8 cellular contexts compared by ENCODE assay signal in the genomic region with DNA sequence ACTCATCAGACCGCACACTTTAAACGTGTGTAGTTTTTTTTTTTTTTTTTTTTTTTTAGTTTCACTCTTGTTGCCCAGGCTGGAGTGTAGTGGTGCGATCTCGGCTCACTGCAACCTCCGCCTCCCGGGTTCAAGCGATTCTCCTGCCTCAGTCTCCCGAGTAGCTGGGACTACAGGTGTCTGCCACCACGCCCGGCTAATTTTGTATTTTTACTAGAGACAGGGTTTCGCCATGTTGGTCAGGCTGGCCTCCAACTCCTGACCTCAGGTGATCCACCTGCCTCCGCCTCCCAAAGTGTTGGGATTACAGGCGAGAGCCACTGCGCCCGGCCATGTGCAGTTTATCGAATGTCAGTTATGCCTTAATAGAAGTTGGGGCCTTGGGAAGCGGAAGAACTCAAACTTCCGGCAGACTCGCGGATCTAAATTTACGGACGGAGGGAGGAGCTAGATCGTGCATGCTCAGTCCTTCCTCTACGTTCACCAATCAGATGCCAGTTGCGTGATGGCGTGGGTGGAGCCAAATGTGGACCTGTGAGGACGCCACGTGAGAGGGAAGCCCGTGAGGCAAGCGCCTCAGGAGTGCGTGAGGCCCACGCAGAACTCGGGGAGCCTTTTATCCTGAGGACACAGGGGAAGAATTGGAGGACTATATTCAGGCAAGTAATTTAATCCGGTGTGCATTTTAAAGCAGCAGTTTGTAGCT. TPM values are rescaled to one million over a fixed set of nuclear protein-coding genes. Genes with fewer than 3 reads are reported as not detected.
A peak's percentile ranks its signal among the peaks of the same experiment; 100 is the strongest.
DNase-seq lines count a peak whose midpoint lies in the region; ATAC-seq, FAIRE-seq and TF ChIP-seq lines count a peak whose summit lies in the region.
"Not testable (repeated sequence)": the region's sequence is repeated elsewhere in the genome, so short reads cannot be mapped to it uniquely, and the experiment has no call there.

No MANE protein-coding gene starts in this region.

- H3K79me2 ChIP-seq in GM23338 (replicated peaks; ENCODE audit: insufficient read depth); HepG2 (ENCODE audit: insufficient read depth, low read length): not testable (repeated sequence)

- intact Hi-C loops in Caco-2 (cut with micrococcal nuclease; ENCODE audit: unreplicated experiment); Panc1 (cut with micrococcal nuclease; ENCODE audit: unreplicated experiment); MCF 10A (cut with micrococcal nuclease); HepG2 (cut with micrococcal nuclease; ENCODE audit: unreplicated experiment); testis (cut with DNase I; ENCODE audit: low total_unique reads): not testable (repeated sequence)

- peak overlapping the region; percentile 80 for H3K4me3 Mint-ChIP-seq in Caco-2 (ENCODE audit: unreplicated experiment)
- H3K4me3 Mint-ChIP-seq in GM23338, result peak overlapping the region; percentile 37; the same call in 2 of the 3 replicates
- peak overlapping the region; percentile 4 for H3K4me3 Mint-ChIP-seq in MCF 10A (ENCODE audit: unreplicated experiment)

- not testable (repeated sequence) for H3K4me1 ChIP-seq in Caco-2; GM23338 (ENCODE audit: insufficient read depth); Panc1 (ENCODE audit: control insufficient read depth, insufficient read depth, low read length); right atrium auricular region; testis
- H3K4me1 ChIP-seq in HepG2 (ENCODE audit: insufficient read depth, low read length), result peaks cover 11% of the 10 kb centered on the region

- H3F3A ChIP-seq in GM23338 (replicated peaks; ENCODE audit: low read depth), result not testable (repeated sequence)

- not testable (repeated sequence) for TF ChIP-seq RAD21 in HepG2 (CRISPR knock-in tag; IDR thresholded peaks at IDR 0.05)

- not testable (repeated sequence) for H3K4me2 ChIP-seq in GM23338; HepG2 (ENCODE audit: low read depth, low read length)

- WGBS in HepG2 (ENCODE audit: low lambda C conversion rate), result 71% methylated on average over 31 of the region's 34 CpGs
- 69 to 72% methylated on average over 30 to 34 of the region's 34 CpGs for WGBS in testis, 2 donors

- H3K4me3 ChIP-seq in Caco-2 (ENCODE audit: low read depth, low read length), result peak overlapping the region; percentile 44
- H3K4me3 ChIP-seq in GM23338; right atrium auricular region; HepG2 (replicated peaks in 1 of 3; ENCODE audit: insufficient read depth in 1 of 3, low read depth in 2 of 3, low read length in 3 of 3): not testable (repeated sequence)
- H3K4me3 ChIP-seq in Panc1 (ENCODE audit: low read depth in 2 of 2, low read length in 2 of 2), result peak overlapping the region; percentile 41 to 71
- H3K4me3 ChIP-seq in testis, result peak overlapping the region; percentile 30 to 46

- H3K27me3 ChIP-seq in Caco-2 (replicated peaks; ENCODE audit: control insufficient read depth, insufficient read depth, low read length); GM23338 (ENCODE audit: insufficient read depth); Panc1 (ENCODE audit: control insufficient read depth, insufficient read depth, low read length); right atrium auricular region; HepG2 (ENCODE audit: control insufficient read depth in 1 of 2, insufficient read depth in 2 of 2, low read length in 2 of 2); testis: not testable (repeated sequence)

- H3K36me3 Mint-ChIP-seq in Caco-2 (ENCODE audit: insufficient read depth, unreplicated experiment), result peaks cover 21% of the 10 kb centered on the region
- not testable (repeated sequence) for H3K36me3 Mint-ChIP-seq in GM23338 (ENCODE audit: low read depth); MCF 10A (ENCODE audit: insufficient read depth, unreplicated experiment)

- not testable (repeated sequence) for H3K4me1 Mint-ChIP-seq in Caco-2 (ENCODE audit: low read depth, unreplicated experiment); GM23338; MCF 10A (ENCODE audit: insufficient read depth, unreplicated experiment)

- not testable (repeated sequence) for H3K9me2 ChIP-seq in GM23338 (ENCODE audit: insufficient read depth)

- TF ChIP-seq EP300 in HepG2 (IDR thresholded peaks at IDR 0.05; ENCODE audit: low read depth in 2 of 2, low read length in 2 of 2); HepG2 (CRISPR knock-in tag; IDR thresholded peaks at IDR 0.05; ENCODE audit: borderline replicate concordance): not testable (repeated sequence)

- H3K9ac ChIP-seq in HepG2 (ENCODE audit: insufficient read depth, low read depth, low read length), result not testable (repeated sequence)

- H2AFZ ChIP-seq in GM23338 (peak overlapping the region; percentile 23; the same call in 1 of the 2 replicates), HepG2 (ENCODE audit: low read length) (peak overlapping the region; percentile 27)

- DNase-seq in Caco-2 (peak; percentile 76 to 90), GM23338 (ENCODE audit: low spot score) (peak; percentile 83), HT1080 (ENCODE audit: low read depth) (peak; percentile 89), Panc1 (ENCODE audit: low read depth, low spot score) (peak; percentile 92), right atrium auricular region (ENCODE audit: low spot score) (peak; percentile 32), testis (peak; percentile 91)
- not testable (repeated sequence) for DNase-seq in MCF 10A (ENCODE audit: unreplicated experiment); HepG2 (ENCODE audit: low spot score)

- TF ChIP-seq CTCF in Caco-2 (IDR thresholded peaks at IDR 0.05; ENCODE audit: insufficient read depth in 1 of 2, low read depth in 1 of 2, low read length in 1 of 2, severe bottlenecking in 1 of 2, unreplicated experiment in 1 of 2); GM23338 (conservative IDR thresholded peaks at IDR 0.05; ENCODE audit: low read depth in 2 of 2); Panc1 (IDR thresholded peaks at IDR 0.05); MCF 10A (IDR thresholded peaks at IDR 0.05; ENCODE audit: unreplicated experiment); right atrium auricular region (IDR thresholded peaks at IDR 0.05); HepG2 (CRISPR knock-in tag; IDR thresholded peaks at IDR 0.05); testis (IDR thresholded peaks at IDR 0.05): not testable (repeated sequence)

- CTCF ChIA-PET in Caco-2 (lab: Charles Lee); HepG2 (lab: Yijun Ruan, JAX; ENCODE audit: low intra/inter-chr PET ratio, low total read pairs): not testable (repeated sequence)
- CTCF ChIA-PET in Panc1 (lab: Charles Lee), result interaction anchor here (0.5 kb wide), 1 partner anchor 248 kb away, joined by 5 read pairs; no protein-coding TSS in a partner anchor
- CTCF ChIA-PET in MCF 10A (lab: Yijun Ruan, JAX), result interaction anchor here (0.6 to 1.3 kb wide), 2 partner anchors 12 to 14 kb away, joined by 4 to 6 read pairs; partner anchors contain the start of gene AGO1

- ATAC-seq in GM23338 (peak; percentile 88), Panc1 (peak; percentile 98)
- not testable (repeated sequence) for ATAC-seq in HepG2

- in situ Hi-C loops in Panc1 (cut with HindIII; ENCODE audit: low pct_unique_long_range_greater_than_20kb, low sequenced_read_pairs); HepG2 (cut with HindIII; ENCODE audit: extremely low pct_ligation_motif_present, low pct_unique_long_range_greater_than_20kb): not testable (repeated sequence)

- H3K9me3 ChIP-seq in Caco-2; Panc1 (ENCODE audit: control insufficient read depth, insufficient read depth, low read depth, low read length); right atrium auricular region; HepG2 (ENCODE audit: low read length); testis: not testable (repeated sequence)

- POLR2A ChIA-PET in Caco-2 (lab: Charles Lee), result interaction anchor here (0.6 kb wide), 3 partner anchors 61 to 100 kb away, joined by 3 to 6 read pairs (median 3); partner anchors contain the start of genes AGO3 and CLSPN
- POLR2A ChIA-PET in Panc1 (lab: Charles Lee), result interaction anchor here (0.6 to 1.1 kb wide), 2 partner anchors 10 to 95 kb away, joined by 3 read pairs; no protein-coding TSS in a partner anchor
- POLR2A ChIA-PET in MCF 10A (lab: Yijun Ruan, JAX), result not testable (repeated sequence)
- POLR2A ChIA-PET in HepG2 (lab: Yijun Ruan, JAX), result interaction anchor here (0.6 kb wide), 1 partner anchor 99 kb away, joined by 4 read pairs; the partner anchor contains the start of gene CLSPN

- H3K27ac ChIP-seq in GM23338 (ENCODE audit: low read depth); right atrium auricular region; HepG2 (ENCODE audit: extremely low read length, insufficient read depth, low read length): not testable (repeated sequence)
- H3K27ac ChIP-seq in Panc1 (ENCODE audit: low read length) (peak overlapping the region; percentile 78), testis (peak overlapping the region in 1 of 2 donors; percentile 45)

- not testable (repeated sequence) for H4K20me1 ChIP-seq in GM23338 (replicated peaks; ENCODE audit: insufficient read depth); HepG2 (ENCODE audit: insufficient read depth, low read length)

- FAIRE-seq in HepG2 (lab: Jason Lieb, UNC), result not testable (repeated sequence)

- TF ChIP-seq POLR2A in HepG2 (IDR thresholded peaks at IDR 0.05; ENCODE audit: insufficient read depth in 1 of 2, low read depth in 2 of 2, low read length in 2 of 2); testis (IDR thresholded peaks at IDR 0.05): not testable (repeated sequence)

- peak overlapping the region; percentile 87 for H3K27ac Mint-ChIP-seq in Caco-2 (ENCODE audit: unreplicated experiment)
- not testable (repeated sequence) for H3K27ac Mint-ChIP-seq in GM23338; MCF 10A (ENCODE audit: low read depth, unreplicated experiment)

- not testable (repeated sequence) for H3K9me3 Mint-ChIP-seq in Caco-2 (ENCODE audit: unreplicated experiment); GM23338; MCF 10A (ENCODE audit: unreplicated experiment)

- not testable (repeated sequence) for H3K27me3 Mint-ChIP-seq in Caco-2 (ENCODE audit: insufficient read depth, unreplicated experiment); GM23338 (ENCODE audit: insufficient read depth, low read depth, poor library complexity); MCF 10A (ENCODE audit: insufficient read depth, unreplicated experiment)

- H3K36me3 ChIP-seq in Caco-2 (ENCODE audit: control insufficient read depth, insufficient read depth, low read length); GM23338 (ENCODE audit: insufficient read depth); Panc1 (ENCODE audit: control insufficient read depth, insufficient read depth, low read length); right atrium auricular region; HepG2 (replicated peaks in 1 of 2; ENCODE audit: control insufficient read depth in 1 of 2, insufficient read depth in 2 of 2, low read length in 2 of 2); testis (ENCODE audit: low read depth, missing control alignments): not testable (repeated sequence)

- BruUV-seq in Caco-2 (replicated peaks; lab: Mats Ljungman, UMichigan); Panc1 (replicated peaks; lab: Mats Ljungman, UMichigan); MCF 10A (replicated peaks; lab: Mats Ljungman, UMichigan); HepG2 (replicated peaks; lab: Mats Ljungman, UMichigan): not testable (repeated sequence)

RNA-seq across cellular contexts. Expression of gene AGO1, which starts 13.6 kb away (rescaled TPM):
- 28.9 and 29.8 TPM in 2 replicates for total RNA-seq in Caco-2 (2022)
- 58.5 and 65.1 TPM in 2 replicates for total RNA-seq in GM23338 (2014; rRNA removed; shearing (Covaris generic))
- 8.6 and 10.6 TPM in 2 replicates for polyA plus RNA-seq in GM23338 (2016; fragmentation: Nextera tagmentation; extraction: Ambion mirVana)
- total RNA-seq in HT1080 (2014; rRNA removed; shearing (Covaris generic)), result 22.6 and 23.0 TPM in 2 replicates
- 13.2 and 15.3 TPM in 2 replicates for polyA plus RNA-seq in HT1080 (2015; cell fraction: cytosol; rRNA removed)
- 23.8 and 27.0 TPM in 2 replicates for polyA plus RNA-seq in HT1080 (2015; cell fraction: nucleus; rRNA removed)
- 40.1 TPM for total RNA-seq in Panc1 (2021; ENCODE audit: unreplicated experiment)
- 16.1 TPM for polyA plus RNA-seq in Panc1 (2012; ENCODE audit: insufficient read length)
- 13.5 and 15.7 TPM in 2 replicates for total RNA-seq in MCF 10A (2022)
- total RNA-seq in right atrium auricular region, result 10 to 100 TPM; 20.3 to 22.1 TPM
- total RNA-seq in HepG2 (2016; rRNA removed; fragmentation: Illumina TruSeq; extraction: Trizol), result 18.6 and 24.6 TPM in 2 replicates
- total RNA-seq in HepG2 (2016; cell fraction: cytosol; rRNA removed; fragmentation: Illumina TruSeq; extraction: Trizol; ENCODE audit: low read depth), result 2.3 and 2.6 TPM in 2 replicates
- 17.7 and 19.0 TPM in 2 replicates for total RNA-seq in HepG2 (2016; cell fraction: insoluble cytoplasmic fraction; rRNA removed; fragmentation: Illumina TruSeq; extraction: Trizol)
- total RNA-seq in HepG2 (2016; cell fraction: membrane; rRNA removed; fragmentation: Illumina TruSeq; extraction: Trizol), result 14.3 and 15.4 TPM in 2 replicates
- total RNA-seq in HepG2 (2016; cell fraction: nucleus; rRNA removed; fragmentation: Illumina TruSeq; extraction: Trizol), result 13.4 and 15.9 TPM in 2 replicates
- polyA plus RNA-seq in HepG2 (2011; rRNA removed), result 8.3 and 9.2 TPM in 2 replicates
- 6.9 and 7.6 TPM in 2 replicates for polyA plus RNA-seq in HepG2 (2011; cell fraction: cytosol; rRNA removed)
- polyA plus RNA-seq in HepG2 (2011; cell fraction: nucleus; rRNA removed), result 14.5 and 14.6 TPM in 2 replicates
- 6.5 and 8.6 TPM in 2 replicates for polyA plus RNA-seq in HepG2 (2012)
- 1.6 and 1.7 TPM in 2 replicates for polyA plus RNA-seq in HepG2 (2016; cell fraction: cytosol; fragmentation: Illumina TruSeq; extraction: Trizol; ENCODE audit: low read depth)
- polyA plus RNA-seq in HepG2 (2016; cell fraction: insoluble cytoplasmic fraction; fragmentation: Illumina TruSeq; extraction: Trizol; ENCODE audit: low read depth), result 10.9 and 13.4 TPM in 2 replicates
- 6.6 and 6.7 TPM in 2 replicates for polyA plus RNA-seq in HepG2 (2016; cell fraction: membrane; fragmentation: Illumina TruSeq; extraction: Trizol; ENCODE audit: low read depth)
- 12.8 and 14.3 TPM in 2 replicates for polyA plus RNA-seq in HepG2 (2016; cell fraction: nucleus; fragmentation: Illumina TruSeq; extraction: Trizol; ENCODE audit: insufficient read depth, low read depth)
- polyA minus RNA-seq in HepG2 (2011; rRNA and poly(A)+ RNA removed; ENCODE audit: low replicate concordance), result 34.4 and 42.3 TPM in 2 replicates
- 14.7 and 17.8 TPM in 2 replicates for polyA minus RNA-seq in HepG2 (2011; cell fraction: cytosol; rRNA and poly(A)+ RNA removed)
- polyA minus RNA-seq in HepG2 (2011; cell fraction: nucleus; rRNA and poly(A)+ RNA removed), result 11.6 and 13.8 TPM in 2 replicates
- total RNA-seq in testis, result 10 to 100 TPM; 32.3 to 41.9 TPM
- polyA plus RNA-seq in testis (ENCODE audit: insufficient read depth, low read depth, low replicate concordance), result 11.5 TPM

Comparison
In these comparisons a context has a peak if more than half of its experiments do, and no peak if none do; other contexts are left out.
1. H3K4me3 Mint-ChIP-seq: peak in every context shown above with its lines; median percentile 80 in Caco-2; 37 in GM23338; 4 in MCF 10A.